7 cellular contexts compared by ENCODE assay signal in genomic region chr10:22316286-22317120, GRCh38. TPM values are rescaled to one million over a fixed set of nuclear protein-coding genes. Genes with fewer than 3 reads are reported as not detected.
DNase-seq lines count a peak whose midpoint lies in the region; ATAC-seq, FAIRE-seq and TF ChIP-seq lines count a peak whose summit lies in the region.

Gene COMMD3 (plus strand): TSS chr10:22316388. CDS start chr10:22316418, 30 bp downstream.

- H3K27me3 Mint-ChIP-seq in T-helper 17 cell (no peaks in the 10 kb centered on the region), astrocyte (ENCODE audit: low read depth, unreplicated experiment) (peaks cover 27% of the 10 kb centered on the region)

- peaks cover 14% of the 10 kb centered on the region for H3K4me1 Mint-ChIP-seq in T-helper 17 cell
- peaks cover 8% of the 10 kb centered on the region for H3K4me1 Mint-ChIP-seq in astrocyte (ENCODE audit: low read depth, unreplicated experiment)

- TF ChIP-seq POLR2A in GM12892 (IDR thresholded peaks at IDR 0.05; ENCODE audit: low read depth, low read length), result peak; percentile 94

- H3K36me3 Mint-ChIP-seq in T-helper 17 cell (ENCODE audit: low read depth) (peaks cover 5% of the 10 kb centered on the region), astrocyte (ENCODE audit: low read depth, unreplicated experiment) (no peaks in the 10 kb centered on the region)

- H3K36me3 ChIP-seq in astrocyte (ENCODE audit: insufficient read depth, low read length), result no peaks in the 10 kb centered on the region

- peak within 1 kb of the TSS; percentile 79 for H3K4me3 ChIP-seq in HFF-Myc (replicated peaks; ENCODE audit: low read depth, low read length)
- peak within 1 kb of the TSS; percentile 84 for H3K4me3 ChIP-seq in astrocyte (ENCODE audit: insufficient read depth, low read depth, low read length)
- H3K4me3 ChIP-seq in right cardiac atrium (ENCODE audit: low read length), result peak within 1 kb of the TSS; percentile 89

- H3K27ac ChIP-seq in astrocyte (ENCODE audit: low read depth, low read length), result peak within 1 kb of the TSS; percentile 83
- peak within 1 kb of the TSS; percentile 96 for H3K27ac ChIP-seq in right cardiac atrium (ENCODE audit: low read length)

- H3K4me3 Mint-ChIP-seq in T-helper 17 cell (peak within 1 kb of the TSS; percentile 99), astrocyte (ENCODE audit: unreplicated experiment) (peak within 1 kb of the TSS; percentile 93)

- FAIRE-seq in GM12892 (lab: Jason Lieb, UNC) (peak; percentile 98), astrocyte (lab: Jason Lieb, UNC) (no peak)

- peak within 1 kb of the TSS; percentile 87 for H3K4me2 ChIP-seq in astrocyte (ENCODE audit: low read length)

- H3K27me3 ChIP-seq in astrocyte (ENCODE audit: insufficient read depth, low read length) (no peaks in the 10 kb centered on the region), right cardiac atrium (ENCODE audit: control insufficient read depth, insufficient read depth) (no peaks in the 10 kb centered on the region)

- DNase-seq in GM12892 (ENCODE audit: insufficient read length) (no peak), HFF-Myc (ENCODE audit: extremely low read depth, low read depth) (no peak), NCI-H1048 (lab: John Stamatoyannopoulos, UW) (peak; percentile 49), T-helper 17 cell (peak; percentile 72 to 75 (median 72)), astrocyte (ENCODE audit: low read depth) (peak; percentile 80), right cardiac atrium (peak; percentile 90 to 97 (median 95)), pulmonary artery endothelial cell (ENCODE audit: low read depth, low spot score) (no peak)

- TF ChIP-seq CTCF in HFF-Myc (IDR thresholded peaks at IDR 0.05; ENCODE audit: low read depth, low read length, missing control alignments) (no peak), astrocyte (IDR thresholded peaks at IDR 0.05; ENCODE audit: insufficient read depth, low read depth, low read length) (no peak)

- intact Hi-C loops in right cardiac atrium (cut with DNase I), result loop anchor here (5.0 to 10.0 kb wide), 5 partner anchors 62 to 92 kb away; no protein-coding TSS in a partner anchor

- H3K9me3 ChIP-seq in T-helper 17 cell (ENCODE audit: control insufficient read depth, low read length, poor library complexity, severe bottlenecking), result no peaks in the 10 kb centered on the region
- H3K9me3 ChIP-seq in astrocyte (ENCODE audit: insufficient read depth, low read depth, low read length), result no peaks in the 10 kb centered on the region
- no peaks in the 10 kb centered on the region for H3K9me3 ChIP-seq in right cardiac atrium (ENCODE audit: control insufficient read depth, low read length)

- ATAC-seq in T-helper 17 cell, result peak; percentile 72
- ATAC-seq in right cardiac atrium, result peak; percentile 93

- H3K4me1 ChIP-seq in astrocyte (ENCODE audit: insufficient read depth, low read length) (peaks cover 14% of the 10 kb centered on the region), right cardiac atrium (ENCODE audit: control insufficient read depth, insufficient read depth, low read length) (peaks cover 3% of the 10 kb centered on the region)

- H2AFZ ChIP-seq in astrocyte (ENCODE audit: low read depth, low read length), result peak within 1 kb of the TSS; percentile 95

- no peaks in the 10 kb centered on the region for H4K20me1 ChIP-seq in astrocyte (ENCODE audit: insufficient read depth, low read length)

- under 1% methylated on average over 64 of the region's 64 CpGs for WGBS in right cardiac atrium

- H3K9me3 Mint-ChIP-seq in astrocyte (ENCODE audit: unreplicated experiment), result no peaks in the 10 kb centered on the region

- peaks cover 16% of the 10 kb centered on the region for H3K79me2 ChIP-seq in astrocyte (ENCODE audit: insufficient read depth, low read length)

- H3K27ac Mint-ChIP-seq in T-helper 17 cell, result peak within 1 kb of the TSS; percentile 93
- H3K27ac Mint-ChIP-seq in astrocyte (ENCODE audit: unreplicated experiment), result peak within 1 kb of the TSS; percentile 62

- H3K9ac ChIP-seq in astrocyte (ENCODE audit: low read length), result peak within 1 kb of the TSS; percentile 91

RNA-seq across cellular contexts. Expression of gene COMMD3, which starts in this region (rescaled TPM):
- 111 TPM for polyA plus RNA-seq in GM12892 (2012; ENCODE audit: missing spikeins)
- total RNA-seq in T-helper 17 cell, result 10 to 100 TPM; 35.0 to 37.3 TPM
- 28.0 and 28.8 TPM in 2 replicates for total RNA-seq in astrocyte
- total RNA-seq in right cardiac atrium, result 10 to 100 TPM; 67.7 to 86.3 (median 81.2) TPM
- polyA plus RNA-seq in right cardiac atrium, result 95.9 TPM
- total RNA-seq in pulmonary artery endothelial cell, result 37.1 and 38.3 TPM in 2 replicates

Comparison
In these comparisons a context has a peak if more than half of its experiments do, and no peak if none do; other contexts are left out.
1. DNase-seq: peak in NCI-H1048 (single experiment), T-helper 17 cell (3 of 3), astrocyte (single experiment) and right cardiac atrium (3 of 3); none in GM12892 (single experiment), HFF-Myc (single experiment) and pulmonary artery endothelial cell (single experiment).
2. Peak in every context shown above with its lines, with median percentiles within 50 percentile points of each other: H3K4me3 ChIP-seq.